Comparison of ENCODE assay signal across 8 cellular contexts in genomic region chr12:121494093-121494787, GRCh38.
DNase-seq lines count a peak whose midpoint lies in the region; ATAC-seq and TF ChIP-seq lines count a peak whose summit lies in the region.

No MANE protein-coding gene starts in this region.

- H3K4me3 Mint-ChIP-seq in T-helper 17 cell: peak overlapping the region; percentile 43

- in situ Hi-C loops in GM13976 (cut with MboI; ENCODE audit: low sequenced_read_pairs, unreplicated experiment): loop anchor here (10.0 kb wide), 1 partner anchor 181 kb away; no protein-coding TSS in a partner anchor

- DNase-seq in A172 (ENCODE audit: low spot score) (peak; percentile 35), GM13976 (ENCODE audit: low spot score) (peak; percentile 75), T-helper 17 cell (peak; percentile 40 to 56 (median 49)), amniotic epithelial cell (ENCODE audit: low read depth) (peak; percentile 21), iPS-NIHi7 (ENCODE audit: extremely low spot score) (peak; percentile 74)
- DNase-seq in stimulated activated CD4-positive, alpha-beta T cell treated with anti-CD3 and anti-CD28 coated beads, Interleukin-4, amount 100 ng/mL, for 24 hours: peak; percentile 70

- H3K9me3 ChIP-seq in T-helper 17 cell (ENCODE audit: control insufficient read depth, low read length, poor library complexity, severe bottlenecking): no peaks in the 10 kb centered on the region

- no peaks in the 10 kb centered on the region for H3K36me3 Mint-ChIP-seq in T-helper 17 cell (ENCODE audit: low read depth)

- ATAC-seq in T-helper 17 cell: peak; percentile 69
- no peak for ATAC-seq in HG02973 (IDR thresholded peaks at IDR 0.05; ENCODE audit: unreplicated experiment)
- ATAC-seq in GM19397 (IDR thresholded peaks at IDR 0.05; ENCODE audit: unreplicated experiment): no peak

- TF ChIP-seq CTCF in GM13976 (IDR thresholded peaks at IDR 0.05; ENCODE audit: borderline replicate concordance, control extremely low read depth, extremely low read depth, insufficient read depth, missing control alignments): peak; percentile 71

- H3K27me3 Mint-ChIP-seq in T-helper 17 cell: no peaks in the 10 kb centered on the region

- H3K4me1 Mint-ChIP-seq in T-helper 17 cell: peaks cover 10% of the 10 kb centered on the region

- peak overlapping the region; percentile 37 for H3K27ac Mint-ChIP-seq in T-helper 17 cell

Comparison
In these comparisons a context has a peak if more than half of its experiments do, and no peak if none do; other contexts are left out.
1. DNase-seq: peak in every context shown above with its lines; median percentile 75 in GM13976; 74 in iPS-NIHi7; 70 in stimulated activated CD4-positive, alpha-beta T cell treated with anti-CD3 and anti-CD28 coated beads, Interleukin-4, amount 100 ng/mL, for 24 hours; 49 in T-helper 17 cell; 35 in A172; 21 in amniotic epithelial cell.